ENCODE assay signal across 26 cellular contexts in the genomic region with DNA sequence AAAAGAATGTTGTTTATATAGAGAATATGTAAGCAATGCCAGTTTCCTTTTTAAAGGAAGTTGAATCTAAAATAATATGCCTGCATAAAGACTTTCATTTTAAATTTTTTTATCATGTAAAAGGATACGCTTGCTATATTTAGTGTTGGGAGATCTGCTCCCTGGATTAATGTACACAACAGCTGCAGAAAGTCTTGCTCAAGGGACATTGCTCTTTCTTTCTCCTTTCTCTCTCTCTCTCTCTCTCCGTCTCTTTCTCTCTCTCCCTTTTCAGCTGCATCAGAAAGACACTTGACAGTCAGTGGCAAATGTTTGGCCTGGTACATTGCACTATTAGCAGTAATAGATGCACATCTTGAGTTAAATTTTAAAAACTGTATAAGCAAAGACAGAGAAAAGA. TPM values are rescaled to one million over a fixed set of nuclear protein-coding genes. Genes with fewer than 3 reads are reported as not detected.
DNase-seq lines count a peak whose midpoint lies in the region; ATAC-seq, FAIRE-seq and TF ChIP-seq lines count a peak whose summit lies in the region.
"Had no signal": no experiment of that assay in that cellular context is flagged by ENCODE, and none has a peak within 500 bp of the region (broad histone marks: within the 10 kb centered on the region; RNA-seq: fewer than 3 reads in every experiment).

No MANE protein-coding gene starts in this region.

- CTCF ChIA-PET in A549 (lab: Yijun Ruan, JAX) = interaction anchor here (0.6 to 2.3 kb wide), 3 partner anchors 8 to 310 kb away, joined by 3 to 9 read pairs (median 6); no protein-coding TSS in a partner anchor

- no peak overlapping the region for H2BK12ac ChIP-seq in mesenchymal stem cell (ENCODE audit: low read length in 2 of 2)

- FAIRE-seq in A549 (lab: Jason Lieb, UNC) = peak; percentile 43

- DNase-seq in A549 (ENCODE audit: low read depth in 1 of 2, low spot score in 1 of 2) (no peak), MG63 (no peak), fibroblast of lung (ENCODE audit: low read depth in 2 of 2) (peak in 1 of 2 donors; percentile 86), mesenchymal stem cell (peak; percentile 25), iPS-NIHi11 (ENCODE audit: low spot score) (no peak), MM.1S (no peak), NCI-H1694 (lab: John Stamatoyannopoulos, UW) (no peak)
- DNase-seq in activated CD4-positive, alpha-beta T cell treated with anti-CD3 and anti-CD28 coated beads, Interleukin-2, amount 50 U/mL, for 4 hours = no peak
- DNase-seq: activated CD4-positive, alpha-beta T cell treated with anti-CD3 and anti-CD28 coated beads for 48 hours; activated effector memory CD4-positive, alpha-beta T cell treated with Interleukin-2 at 50 U/mL for 16 hours; activated naive CD8-positive, alpha-beta T cell treated with anti-CD3 and anti-CD28 coated beads, Interleukin-2, amount 50 U/mL, for 24 hours; brain microvascular endothelial cell; Calu3; dermis blood vessel endothelial cell; H7; Karpas-422; left colon; NCI-H1105; NCI-H2081; NCI-H524; stimulated activated CD4-positive, alpha-beta T cell treated with anti-CD3 and anti-CD28 coated beads, Interleukin-12 subunit alpha, Interleukin-12 subunit beta, amount 100 ng/mL, for 4 hours; upper lobe of right lung had no signal

- H3K36me3 ChIP-seq in MG63 (peaks cover 69% of the 10 kb centered on the region), fibroblast of lung (ENCODE audit: control insufficient read depth, insufficient read depth, low read length) (no peaks in the 10 kb centered on the region), mesenchymal stem cell (ENCODE audit: control insufficient read depth in 1 of 2, insufficient read depth in 2 of 2, low read depth in 1 of 2, low read length in 2 of 2) (no peaks in the 10 kb centered on the region), MM.1S (replicated peaks; ENCODE audit: insufficient read depth, low read length) (no peaks in the 10 kb centered on the region)
- H3K36me3 ChIP-seq: BLaER1 treated with 17β-estradiol and CSF1 and Interleukin-3, amounts not matched to agents 10 nM and 100 nM; brain microvascular endothelial cell; upper lobe of right lung had no signal

- H4K20me1 ChIP-seq in fibroblast of lung (ENCODE audit: control insufficient read depth, extremely low read depth, insufficient read depth, low read length) (no peaks in the 10 kb centered on the region), MM.1S (ENCODE audit: insufficient read depth, low read length) (no peaks in the 10 kb centered on the region)
- H4K20me1 ChIP-seq: BLaER1 treated with 17β-estradiol and CSF1 and Interleukin-3, amounts not matched to agents 10 nM and 100 nM had no signal

- H4K8ac ChIP-seq in mesenchymal stem cell (ENCODE audit: low read length) = no peak overlapping the region

- H3K9ac ChIP-seq in fibroblast of lung (ENCODE audit: insufficient read depth, low read length) (no peak overlapping the region), mesenchymal stem cell (ENCODE audit: low read length) (no peak overlapping the region), MM.1S (ENCODE audit: low read length) (no peak overlapping the region)
- H3K9ac ChIP-seq: BLaER1 treated with 17β-estradiol and CSF1 and Interleukin-3, amounts not matched to agents 10 nM and 100 nM had no signal

- H3K4ac ChIP-seq in mesenchymal stem cell (ENCODE audit: low read depth in 1 of 2, low read length in 2 of 2) = no peak overlapping the region

- POLR2A ChIA-PET in A549 (lab: Yijun Ruan, JAX) = no interaction called here

- H3K14ac ChIP-seq in mesenchymal stem cell (ENCODE audit: low read length in 2 of 2) = no peak overlapping the region

- no peaks in the 10 kb centered on the region for H3K9me2 ChIP-seq in MM.1S (replicated peaks; ENCODE audit: insufficient read depth, low read length)

- H3K4me1 ChIP-seq in A549 (peaks cover 44% of the 10 kb centered on the region), fibroblast of lung (ENCODE audit: control insufficient read depth, extremely low read depth, insufficient read depth, low read length) (peaks cover 16% of the 10 kb centered on the region), mesenchymal stem cell (ENCODE audit: control insufficient read depth, insufficient read depth, low read depth, low read length) (peaks cover 6% of the 10 kb centered on the region), MM.1S (ENCODE audit: low read length) (no peaks in the 10 kb centered on the region)
- H3K4me1 ChIP-seq: BLaER1 treated with 17β-estradiol and CSF1 and Interleukin-3, amounts not matched to agents 10 nM and 100 nM had no signal

- ATAC-seq in A549 = 0 out of 6 replicates have a peak, but pooled peaks of 1 of the 2 experiments have one; percentile 8
- ATAC-seq: activated naive CD8-positive, alpha-beta T cell treated with anti-CD3 and anti-CD28 coated beads, Interleukin-2, amount 50 U/mL, for 24 hours; left colon; upper lobe of right lung had no signal

- H3K18ac ChIP-seq in mesenchymal stem cell (ENCODE audit: low read depth in 1 of 2, low read length in 2 of 2) = no peak overlapping the region

- no peak overlapping the region for H2AK5ac ChIP-seq in mesenchymal stem cell (ENCODE audit: low read length, severe bottlenecking)

- TF ChIP-seq CTCF in A549 (IDR thresholded peaks at IDR 0.05) (no peak), fibroblast of lung (conservative IDR thresholded peaks at IDR 0.05 in 1 of 2, IDR thresholded peaks at IDR 0.05 in 1 of 2; ENCODE audit: low read depth in 1 of 2, low read length in 2 of 2) (no peak), MM.1S (IDR thresholded peaks at IDR 0.05; ENCODE audit: low read length) (no peak)

- no peaks in the 10 kb centered on the region for H3K79me1 ChIP-seq in mesenchymal stem cell (replicated peaks; ENCODE audit: low read length, poor library complexity, severe bottlenecking)

- H3K4me3 ChIP-seq in A549 = no peak overlapping the region
- H3K4me3 ChIP-seq in MG63 = peak overlapping the region; percentile 46
- H3K4me3 ChIP-seq in fibroblast of lung (replicated peaks in 1 of 4; ENCODE audit: control extremely low read depth in 1 of 4, insufficient read depth in 1 of 4, low read depth in 3 of 4, low read length in 4 of 4) = peak overlapping the region in 3 of 4 experiments; percentile 1 to 34 (median 24)
- no peak overlapping the region for H3K4me3 ChIP-seq in mesenchymal stem cell (ENCODE audit: insufficient read depth in 1 of 2, low read depth in 1 of 2, low read length in 2 of 2)
- no peak overlapping the region for H3K4me3 ChIP-seq in MM.1S (ENCODE audit: low read length)
- H3K4me3 ChIP-seq: BLaER1 treated with 17β-estradiol and CSF1 and Interleukin-3, amounts not matched to agents 10 nM and 100 nM; upper lobe of right lung had no signal

- H3K23ac ChIP-seq in mesenchymal stem cell (ENCODE audit: low read length in 2 of 2) = no peak overlapping the region

- H3K4me2 ChIP-seq in A549 = peak overlapping the region; percentile 49
- H3K4me2 ChIP-seq in fibroblast of lung (ENCODE audit: extremely low read depth, insufficient read depth, low read length) = peak overlapping the region; percentile 88
- no peak overlapping the region for H3K4me2 ChIP-seq in mesenchymal stem cell (ENCODE audit: low read length, poor library complexity, severe bottlenecking)
- H3K4me2 ChIP-seq in MM.1S (ENCODE audit: low read depth, low read length) = no peak overlapping the region
- H3K4me2 ChIP-seq: BLaER1 treated with 17β-estradiol and CSF1 and Interleukin-3, amounts not matched to agents 10 nM and 100 nM had no signal

- H4K91ac ChIP-seq in mesenchymal stem cell (ENCODE audit: low read length) = no peak overlapping the region

- TF ChIP-seq RAD21 in A549 (conservative IDR thresholded peaks at IDR 0.05 in 1 of 2, IDR thresholded peaks at IDR 0.05 in 1 of 2) = no peak

- no peak for TF ChIP-seq POLR2A in A549 (IDR thresholded peaks at IDR 0.05; ENCODE audit: low read length)

- no peaks in the 10 kb centered on the region for H3F3A ChIP-seq in MM.1S (ENCODE audit: insufficient read depth, low read length)

- H3K27ac ChIP-seq in A549 (0 out of 6 replicates have a peak overlapping the region, but pooled peaks of 1 of the 2 experiments have one; percentile 10), fibroblast of lung (ENCODE audit: insufficient read depth, low read length) (peak overlapping the region; percentile 64), mesenchymal stem cell (ENCODE audit: low read length, poor library complexity, severe bottlenecking) (no peak overlapping the region), MM.1S (ENCODE audit: low read length) (no peak overlapping the region)
- H3K27ac ChIP-seq: BLaER1 treated with 17β-estradiol and CSF1 and Interleukin-3, amounts not matched to agents 10 nM and 100 nM; brain microvascular endothelial cell; upper lobe of right lung had no signal

- 57% methylated on average over 2 of the region's 2 CpGs for WGBS in A549 (ENCODE audit: missing lambda C conversion rate)
- 100% methylated on average over 1 of the region's 2 CpGs for WGBS in mesenchymal stem cell

- H2BK15ac ChIP-seq in mesenchymal stem cell (ENCODE audit: low read depth, poor library complexity, severe bottlenecking) = no peak overlapping the region

- H3K79me2 ChIP-seq in fibroblast of lung (ENCODE audit: control insufficient read depth, insufficient read depth, low read length) = no peaks in the 10 kb centered on the region
- no peaks in the 10 kb centered on the region for H3K79me2 ChIP-seq in MM.1S (ENCODE audit: low read length)

- H2AFZ ChIP-seq in fibroblast of lung (ENCODE audit: low read length) = peak overlapping the region; percentile 86
- no peak overlapping the region for H2AFZ ChIP-seq in mesenchymal stem cell (ENCODE audit: low read depth, low read length)
- no peak overlapping the region for H2AFZ ChIP-seq in MM.1S (ENCODE audit: low read length)

- TF ChIP-seq EP300 in A549 (IDR thresholded peaks at IDR 0.05) = no peak

- no peak overlapping the region for H2BK5ac ChIP-seq in mesenchymal stem cell (ENCODE audit: low read depth, low read length, poor library complexity, severe bottlenecking)

- H3K27me3 ChIP-seq in MG63 = no peaks in the 10 kb centered on the region
- no peaks in the 10 kb centered on the region for H3K27me3 ChIP-seq in fibroblast of lung (ENCODE audit: control insufficient read depth, insufficient read depth, low read length)
- H3K27me3 ChIP-seq in mesenchymal stem cell (ENCODE audit: control insufficient read depth in 1 of 2, insufficient read depth in 1 of 2, low read length in 2 of 2) = no peaks in the 10 kb centered on the region
- no peaks in the 10 kb centered on the region for H3K27me3 ChIP-seq in MM.1S (replicated peaks; ENCODE audit: insufficient read depth, low read length)
- H3K27me3 ChIP-seq: BLaER1 treated with 17β-estradiol and CSF1 and Interleukin-3, amounts not matched to agents 10 nM and 100 nM; brain microvascular endothelial cell; upper lobe of right lung had no signal

- H2BK120ac ChIP-seq in mesenchymal stem cell (ENCODE audit: low read depth, low read length) = no peak overlapping the region

- H3K9me3 ChIP-seq in A549 = no peaks in the 10 kb centered on the region
- no peaks in the 10 kb centered on the region for H3K9me3 ChIP-seq in MG63
- H3K9me3 ChIP-seq in fibroblast of lung (ENCODE audit: control insufficient read depth, insufficient read depth, low read depth, low read length) = no peaks in the 10 kb centered on the region
- no peaks in the 10 kb centered on the region for H3K9me3 ChIP-seq in mesenchymal stem cell (ENCODE audit: control insufficient read depth, low read length)
- no peaks in the 10 kb centered on the region for H3K9me3 ChIP-seq in MM.1S (replicated peaks; ENCODE audit: insufficient read depth, low read length)
- H3K9me3 ChIP-seq: BLaER1 treated with 17β-estradiol and CSF1 and Interleukin-3, amounts not matched to agents 10 nM and 100 nM; upper lobe of right lung had no signal

RNA-seq across cellular contexts. Expression of gene MYPN, which starts 0.7 kb away (rescaled TPM):
- polyA plus RNA-seq in A549 (2011; rRNA removed) = 2.1 and 2.3 TPM in 2 replicates
- polyA plus RNA-seq in A549 (2012; cell fraction: cytosol; rRNA removed) = 0.67 and 0.95 TPM in 2 replicates
- 1.1 and 1.9 TPM in 2 replicates for polyA plus RNA-seq in A549 (2012; cell fraction: nucleus; rRNA removed)
- polyA plus RNA-seq in A549 (2017; fragmentation: RNase III; extraction: RNeasy Plus Mini Kit Qiagen cat#74134 plus additional on column Dnase treatment) = 1.5 to 1.8 TPM (median 1.5 TPM) in 3 replicates
- polyA minus RNA-seq in A549 (2011; rRNA and poly(A)+ RNA removed) = 2.3 and 2.6 TPM in 2 replicates
- total RNA-seq in MG63 (2014; rRNA removed; shearing (Covaris generic); ENCODE audit: low replicate concordance) = 28.9 and 31.3 TPM in 2 replicates
- under 0.01 and 1.2 TPM in 2 replicates for total RNA-seq in fibroblast of lung
- polyA plus RNA-seq in fibroblast of lung = 0.77 and 1.9 TPM in 2 replicates
- 0.68 and 1.6 TPM in 2 replicates for polyA plus RNA-seq in fibroblast of lung (2012)
- polyA minus RNA-seq in fibroblast of lung (ENCODE audit: low replicate concordance) = 0.90 and 2.8 TPM in 2 replicates
- not detected for polyA plus RNA-seq in mesenchymal stem cell (2013, experiment 1 of 2)
- polyA plus RNA-seq in mesenchymal stem cell (2013, experiment 2 of 2) = 0.01 TPM
- total RNA-seq: dermis blood vessel endothelial cell; H7; HT-29; T-helper 1 cell treated with Interleukin-12 subunit alpha and Interleukin-12 subunit beta and Interleukin-4 antibody, amounts not matched to agents 30 ng/mL and 1 ng/mL, for 36 hours; upper lobe of right lung had no signal
- polyA plus RNA-seq: neural cell had no signal

RNA-seq across cellular contexts. Expression of gene HERC4, which starts 34.9 kb away (rescaled TPM):
- 40.5 and 51.3 TPM in 2 replicates for polyA plus RNA-seq in A549 (2011; rRNA removed)
- 13.8 and 16.0 TPM in 2 replicates for polyA plus RNA-seq in A549 (2012; cell fraction: cytosol; rRNA removed)
- 18.3 and 43.5 TPM in 2 replicates for polyA plus RNA-seq in A549 (2012; cell fraction: nucleus; rRNA removed)
- 42.2 to 53.7 TPM (median 43.2 TPM) in 3 replicates for polyA plus RNA-seq in A549 (2017; fragmentation: RNase III; extraction: RNeasy Plus Mini Kit Qiagen cat#74134 plus additional on column Dnase treatment)
- polyA minus RNA-seq in A549 (2011; rRNA and poly(A)+ RNA removed) = 25.5 and 29.6 TPM in 2 replicates
- 129 and 171 TPM in 2 replicates for total RNA-seq in MG63 (2014; rRNA removed; shearing (Covaris generic); ENCODE audit: low replicate concordance)
- total RNA-seq in fibroblast of lung = 77.0 and 140 TPM in 2 replicates
- 53.1 and 93.3 TPM in 2 replicates for polyA plus RNA-seq in fibroblast of lung
- polyA plus RNA-seq in fibroblast of lung (2012) = 38.3 and 80.7 TPM in 2 replicates
- 11.4 and 13.9 TPM in 2 replicates for polyA minus RNA-seq in fibroblast of lung (ENCODE audit: low replicate concordance)
- polyA plus RNA-seq in mesenchymal stem cell (2013, experiment 1 of 2) = 20.9 TPM
- 20.2 TPM for polyA plus RNA-seq in mesenchymal stem cell (2013, experiment 2 of 2)

Comparison
In these comparisons a context has a peak if more than half of its experiments do, and no peak if none do; other contexts are left out.
1. H3K4me2 ChIP-seq: peak in A549 (single experiment) and fibroblast of lung (single experiment); none in mesenchymal stem cell (single experiment) and MM.1S (single experiment).
2. H3K4me3 ChIP-seq: peak in MG63 (single experiment) and fibroblast of lung (3 of 4); none in A549 (single experiment), mesenchymal stem cell (0 of 2) and MM.1S (single experiment).
3. RNA of gene MYPN, which starts 0.7 kb away (total RNA-seq): 28.9 to 31.3 TPM in MG63; under 0.01 to 1.2 TPM in fibroblast of lung; every median in the first group is over 10 times any median in the second.